ENCODE assay signal across 8 cellular contexts in genomic region chr7:90708841-90709317, GRCh38.
A peak's percentile ranks its signal among the peaks of the same experiment; 100 is the strongest.
DNase-seq lines count a peak whose midpoint lies in the region; ATAC-seq, FAIRE-seq and TF ChIP-seq lines count a peak whose summit lies in the region.

No MANE protein-coding gene starts in this region.

- H3K27me3 Mint-ChIP-seq in naive thymus-derived CD4-positive, alpha-beta T cell, result peaks cover 0 to 5% (median 2%) of the 10 kb centered on the region in 5 donors

- no peak overlapping the region for H3K27ac ChIP-seq in AG04450 (ENCODE audit: low read depth, low read length)
- no peak overlapping the region for H3K27ac ChIP-seq in naive thymus-derived CD4-positive, alpha-beta T cell (ENCODE audit: low read depth, low read length)

- H3K4me1 Mint-ChIP-seq in naive thymus-derived CD4-positive, alpha-beta T cell, result peaks cover 0 to 2% (median 0%) of the 10 kb centered on the region in 7 donors

- DNase-seq in AG04450 (ENCODE audit: low read depth, low spot score), result no peak
- DNase-seq in NCI-H1092 treated with DMSO at 0.1 percent for 48 hours (lab: John Stamatoyannopoulos, UW), result peak; percentile 46
- no peak for DNase-seq in bronchial epithelial cell (ENCODE audit: low read depth)
- peak in 1 of 9 donors; percentile 7 for DNase-seq in naive thymus-derived CD4-positive, alpha-beta T cell
- no peak for DNase-seq in omental fat pad (ENCODE audit: low spot score)
- DNase-seq in stimulated activated CD4-positive, alpha-beta T cell treated with anti-CD3 and anti-CD28 coated beads, Interleukin-12 subunit alpha, Interleukin-12 subunit beta, amount 100 ng/mL, for 4 hours, result no peak

- H3K4me1 ChIP-seq in naive thymus-derived CD4-positive, alpha-beta T cell (ENCODE audit: control insufficient read depth in 2 of 2, insufficient read depth in 2 of 2, low read length in 2 of 2), result no peaks in the 10 kb centered on the region

- no peak overlapping the region for H3K27ac Mint-ChIP-seq in naive thymus-derived CD4-positive, alpha-beta T cell

- H3K36me3 Mint-ChIP-seq in naive thymus-derived CD4-positive, alpha-beta T cell, result no peaks in the 10 kb centered on the region

- H3K9me3 Mint-ChIP-seq in naive thymus-derived CD4-positive, alpha-beta T cell, result no peaks in the 10 kb centered on the region

- TF ChIP-seq CTCF in AG04450 (IDR thresholded peaks at IDR 0.05; ENCODE audit: low read depth, low read length) (peak; percentile 45), bronchial epithelial cell (IDR thresholded peaks at IDR 0.05; ENCODE audit: insufficient read depth, low read length, severe bottlenecking) (peak; percentile 33), omental fat pad (IDR thresholded peaks at IDR 0.05) (no peak)

- ATAC-seq in GM18511 (IDR thresholded peaks at IDR 0.05; ENCODE audit: unreplicated experiment) (peak; percentile 69), HG02763 (IDR thresholded peaks at IDR 0.05; ENCODE audit: unreplicated experiment) (peak; percentile 68), omental fat pad (ENCODE audit: low FRiP score) (no peak)
- ATAC-seq in naive thymus-derived CD4-positive, alpha-beta T cell, result peak; percentile 50

- H3K9me3 ChIP-seq in AG04450 (ENCODE audit: control insufficient read depth, insufficient read depth, low read length), result no peaks in the 10 kb centered on the region
- H3K9me3 ChIP-seq in naive thymus-derived CD4-positive, alpha-beta T cell (ENCODE audit: control insufficient read depth in 2 of 3, low read length in 3 of 3), result no peaks in the 10 kb centered on the region

- H3K27me3 ChIP-seq in AG04450 (ENCODE audit: control insufficient read depth, insufficient read depth, low read length), result no peaks in the 10 kb centered on the region
- H3K27me3 ChIP-seq in bronchial epithelial cell (ENCODE audit: control insufficient read depth, insufficient read depth, low read length), result no peaks in the 10 kb centered on the region
- H3K27me3 ChIP-seq in naive thymus-derived CD4-positive, alpha-beta T cell (ENCODE audit: control insufficient read depth in 2 of 2, insufficient read depth in 2 of 2, low read length in 2 of 2), result no peaks in the 10 kb centered on the region

- CTCF ChIA-PET in AG04450 (lab: Charles Lee), result interaction anchor here (0.8 to 2.0 kb wide), 5 partner anchors 9 to 326 kb away, joined by 3 to 12 read pairs (median 5); no protein-coding TSS in a partner anchor
- CTCF ChIA-PET in naive thymus-derived CD4-positive, alpha-beta T cell (lab: Charles Lee), result interaction anchor here (0.7 kb wide), 1 partner anchor 36 kb away, joined by 3 read pairs; no protein-coding TSS in a partner anchor

- POLR2A ChIA-PET in AG04450 (lab: Yijun Ruan, JAX), result interaction anchor here (0.6 to 0.7 kb wide), 2 partner anchors 272 to 305 kb away, joined by 3 to 4 read pairs; no protein-coding TSS in a partner anchor
- POLR2A ChIA-PET in naive thymus-derived CD4-positive, alpha-beta T cell (lab: Charles Lee), result no interaction called here

- no peak overlapping the region for H3K4me3 Mint-ChIP-seq in naive thymus-derived CD4-positive, alpha-beta T cell

- intact Hi-C loops in naive thymus-derived CD4-positive, alpha-beta T cell (cut with micrococcal nuclease), result loop anchor here (5.0 to 10.0 kb wide), 2 partner anchors 323 to 326 kb away; no protein-coding TSS in a partner anchor

- no peak overlapping the region for H3K4me3 ChIP-seq in AG04450 (ENCODE audit: low read depth, low read length)
- no peak overlapping the region for H3K4me3 ChIP-seq in bronchial epithelial cell (ENCODE audit: low read depth, low read length)
- H3K4me3 ChIP-seq in naive thymus-derived CD4-positive, alpha-beta T cell (ENCODE audit: low read length), result no peak overlapping the region

- H3K36me3 ChIP-seq in bronchial epithelial cell (ENCODE audit: control insufficient read depth, insufficient read depth, low read length), result peaks cover 1% of the 10 kb centered on the region
- H3K36me3 ChIP-seq in naive thymus-derived CD4-positive, alpha-beta T cell (ENCODE audit: control insufficient read depth in 2 of 3, insufficient read depth in 3 of 3, low read length in 3 of 3), result no peaks in the 10 kb centered on the region

- FAIRE-seq in bronchial epithelial cell (lab: Jason Lieb, UNC), result no peak

Comparison
In these comparisons a context has a peak if more than half of its experiments do, and no peak if none do; other contexts are left out.
1. CTCF ChIP-seq: peak in AG04450 (single experiment) and bronchial epithelial cell (single experiment); none in omental fat pad (0 of 3).